Comparison of ENCODE assay signal across 8 cellular contexts in the genomic region with DNA sequence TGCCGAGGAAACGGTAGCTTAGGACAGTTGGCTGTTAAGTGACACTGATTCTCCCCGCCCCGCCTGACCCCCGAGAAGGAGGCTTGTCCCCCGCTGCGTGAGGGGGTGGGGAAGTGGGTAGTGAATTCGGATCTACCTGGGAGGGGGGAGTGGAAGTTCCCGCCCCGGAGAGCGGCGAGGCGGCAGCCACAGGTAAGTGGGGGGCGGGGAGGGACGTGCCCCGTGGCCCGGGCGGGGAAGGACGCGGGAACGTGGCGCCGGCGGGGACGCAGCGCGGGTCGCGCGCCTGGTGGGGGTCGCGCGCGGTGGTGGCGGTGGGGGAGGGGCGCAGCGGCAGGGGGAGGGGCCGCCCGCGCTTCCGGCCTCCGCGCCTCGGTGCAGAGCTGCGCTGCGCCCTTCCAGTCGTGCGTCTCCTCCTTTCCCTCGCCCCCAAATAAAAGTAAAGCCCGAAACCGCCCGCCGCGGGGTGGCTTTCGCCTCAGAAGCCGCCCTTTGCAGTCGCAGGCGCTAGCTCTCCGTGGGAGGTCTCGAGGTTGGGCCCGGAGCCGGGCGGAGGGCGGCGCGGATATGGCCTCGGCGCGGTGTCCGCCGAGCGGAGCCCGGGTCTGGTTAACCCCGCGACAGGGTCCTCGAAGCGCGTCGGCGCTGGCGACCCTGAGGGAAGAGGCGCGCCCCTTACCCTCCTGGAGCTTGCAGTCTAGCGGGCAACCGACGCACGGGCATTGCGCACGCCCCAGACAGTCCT. TPM values are rescaled to one million over a fixed set of nuclear protein-coding genes. Genes with fewer than 3 reads are reported as not detected.
DNase-seq lines count a peak whose midpoint lies in the region; ATAC-seq, FAIRE-seq and TF ChIP-seq lines count a peak whose summit lies in the region.

No MANE protein-coding gene starts in this region.

- 2% methylated on average over 36 of the region's 89 CpGs; no CpG with 5 or more reads in 1 of the 2 experiments for WGBS in H1 (ENCODE audit: extremely low coverage in 1 of 2, insufficient coverage in 1 of 2, insufficient read length in 1 of 2, insufficient replicate concordance in 2 of 2, low coverage in 1 of 2, low lambda C conversion rate in 2 of 2, missing lambda C conversion rate in 1 of 2), 2 experiments

- peaks cover 12% of the 10 kb centered on the region for H3K36me3 Mint-ChIP-seq in activated CD8-positive, alpha-beta T cell treated with anti-CD3 and anti-CD28 coated beads, Interleukin-2, amount 10 ng/mL, durations not matched to agents 7 days and 5 days (ENCODE audit: low read depth)

- peak overlapping the region; percentile 29 for H3K14ac ChIP-seq in H1 (ENCODE audit: insufficient read length)

- H3K4ac ChIP-seq in H1 (replicated peaks; ENCODE audit: insufficient read length, low read depth, low read length), result peak overlapping the region; percentile 94

- H2BK120ac ChIP-seq in H1 (replicated peaks; ENCODE audit: low read depth, low read length), result no peak overlapping the region

- no peaks in the 10 kb centered on the region for H3K27me3 Mint-ChIP-seq in activated CD8-positive, alpha-beta T cell treated with anti-CD3 and anti-CD28 coated beads, Interleukin-2, amount 10 ng/mL, durations not matched to agents 7 days and 5 days (ENCODE audit: low read depth)

- TF ChIP-seq EP300 in H1 (IDR thresholded peaks at IDR 0.05; ENCODE audit: borderline replicate concordance in 1 of 2, low read depth in 2 of 2, low read length in 2 of 2), result peak in 1 of 2 experiments; percentile 3; a peak in 1 of 3 replicates

- peak overlapping the region; percentile 96 for H4K5ac ChIP-seq in H1 (ENCODE audit: insufficient read length, low read depth, low read length)

- H3K36me3 ChIP-seq in H1 (ENCODE audit: control insufficient read depth in 2 of 4, insufficient read depth in 4 of 4, low read length in 3 of 4), result no peaks in the 10 kb centered on the region

- peak; percentile 48 to 86 for TF ChIP-seq POLR2A in H1 (IDR thresholded peaks at IDR 0.05; ENCODE audit: control extremely low read depth in 1 of 2, low read depth in 2 of 2, low read length in 2 of 2)

- H3K4me3 Mint-ChIP-seq in activated CD8-positive, alpha-beta T cell treated with anti-CD3 and anti-CD28 coated beads, Interleukin-2, amount 10 ng/mL, durations not matched to agents 7 days and 5 days, result peak overlapping the region; percentile 81

- H3K4me1 ChIP-seq in H1 (replicated peaks in 1 of 4; ENCODE audit: control insufficient read depth in 3 of 4, insufficient read depth in 4 of 4, low read length in 3 of 4), result peaks cover 0 to 7% (median 3%) of the 10 kb centered on the region in 4 experiments; a peak in 4 of 7 replicates

- POLR2A ChIA-PET in activated CD8-positive, alpha-beta T cell treated with anti-CD3 and anti-CD28 coated beads, Interleukin-2, amount 10 ng/mL, durations not matched to agents 7 days and 5 days (lab: Charles Lee), result interaction anchor here (0.6 to 2.8 kb wide), 27 partner anchors 9 to 1056 kb away, joined by 3 to 18 read pairs (median 4); partner anchors contain the start of genes CSRNP2, DAZAP2, LETMD1 and SLC11A2
- POLR2A ChIA-PET in H1 (lab: Charles Lee; ENCODE audit: partially characterized antibody), result interaction anchor here (0.6 to 2.6 kb wide), 18 partner anchors 10 to 1053 kb away, joined by 3 to 22 read pairs (median 4); partner anchors contain the start of genes CSRNP2, DIP2B, LARP4 and LIMA1

- peak; percentile 43 for ATAC-seq in HG02763 (IDR thresholded peaks at IDR 0.05; ENCODE audit: unreplicated experiment)
- ATAC-seq in activated CD8-positive, alpha-beta T cell treated with anti-CD3 and anti-CD28 coated beads, Interleukin-2, amount 10 ng/mL, durations not matched to agents 7 days and 5 days, result peak; percentile 66

- H4K20me1 ChIP-seq in H1 (replicated peaks in 1 of 2; ENCODE audit: control insufficient read depth in 1 of 2, insufficient read depth in 2 of 2, low read length in 2 of 2), result no peaks in the 10 kb centered on the region

- peak overlapping the region; percentile 72 to 82 for H3K4me2 ChIP-seq in H1 (ENCODE audit: insufficient read depth in 1 of 2, low read depth in 2 of 2, low read length in 2 of 2)

- peaks cover 5 to 54% of the 10 kb centered on the region in 2 experiments; a peak in 2 of 4 replicates for H3K79me2 ChIP-seq in H1 (ENCODE audit: control insufficient read depth in 1 of 2, insufficient read depth in 2 of 2, low read length in 2 of 2)

- no peak overlapping the region for H2BK15ac ChIP-seq in H1 (ENCODE audit: low read length)

- peaks cover 32% of the 10 kb centered on the region for H3K4me1 Mint-ChIP-seq in activated CD8-positive, alpha-beta T cell treated with anti-CD3 and anti-CD28 coated beads, Interleukin-2, amount 10 ng/mL, durations not matched to agents 7 days and 5 days (ENCODE audit: low read depth)

- H3K23me2 ChIP-seq in H1 (ENCODE audit: low read depth, low read length), result peaks cover 5% of the 10 kb centered on the region

- peak overlapping the region; percentile 95 for H4K91ac ChIP-seq in H1 (replicated peaks; ENCODE audit: insufficient read length, low read length)

- H2BK5ac ChIP-seq in H1 (ENCODE audit: low read depth, low read length), result peak overlapping the region; percentile 97

- H2AK5ac ChIP-seq in H1 (ENCODE audit: low read depth, low read length), result no peak overlapping the region

- no peak for FAIRE-seq in H1 (lab: Jason Lieb, UNC)

- H3K9ac ChIP-seq in H1 (replicated peaks in 1 of 4; ENCODE audit: extremely low read depth in 1 of 4, low read depth in 3 of 4, low read length in 3 of 4), result peak overlapping the region; percentile 83 to 91 (median 86)

- no peak for TF ChIP-seq CTCF in H1 (IDR thresholded peaks at IDR 0.05; ENCODE audit: control extremely low read depth in 1 of 3, insufficient read depth in 1 of 3, low read depth in 1 of 3, low read length in 3 of 3)

- H3K27ac Mint-ChIP-seq in activated CD8-positive, alpha-beta T cell treated with anti-CD3 and anti-CD28 coated beads, Interleukin-2, amount 10 ng/mL, durations not matched to agents 7 days and 5 days, result peak overlapping the region; percentile 89

- peak overlapping the region; percentile 90 for H4K8ac ChIP-seq in H1 (ENCODE audit: extremely low read depth, insufficient read depth, low read length)

- H3K9me3 ChIP-seq in H1 (ENCODE audit: insufficient read depth in 2 of 2, low read depth in 1 of 2, low read length in 1 of 2), result no peaks in the 10 kb centered on the region

- DNase-seq in NCI-H524 (lab: John Stamatoyannopoulos, UW) (peak; percentile 63 to 74), NCI-H524 treated with DMSO at 0.1 percent for 48 hours (lab: John Stamatoyannopoulos, UW) (no peak), NCI-H2171 (lab: John Stamatoyannopoulos, UW) (peak; percentile 90), H1 (ENCODE audit: low read depth in 1 of 2, low spot score in 2 of 2) (peak in 1 of 2 experiments; percentile 83), middle frontal gyrus (ENCODE audit: extremely low spot score, low spot score) (peak; percentile 6)
- peak; percentile 84 for DNase-seq in activated CD8-positive, alpha-beta T cell treated with anti-CD3 and anti-CD28 coated beads, Interleukin-2, amount 10 ng/mL, durations not matched to agents 7 days and 5 days
- peak; percentile 75 for DNase-seq in stimulated activated CD8-positive, alpha-beta memory T cell treated with anti-CD3 and anti-CD28 coated beads, Interleukin-4, amount 100 ng/mL, for 24 hours (ENCODE audit: low read depth)

- peak overlapping the region; percentile 90 for H3K18ac ChIP-seq in H1 (ENCODE audit: extremely low read depth, low read length)

- no peaks in the 10 kb centered on the region for H3K27me3 ChIP-seq in H1 (replicated peaks in 1 of 4; ENCODE audit: control insufficient read depth in 3 of 4, extremely low read depth in 1 of 4, insufficient read depth in 3 of 4, low read length in 3 of 4)

- H3K79me1 ChIP-seq in H1 (ENCODE audit: low read depth, low read length), result no peaks in the 10 kb centered on the region

- TF ChIP-seq RAD21 in H1 (IDR thresholded peaks at IDR 0.05 in 1 of 2, conservative IDR thresholded peaks at IDR 0.05 in 1 of 2; ENCODE audit: low read depth in 2 of 2, low read length in 2 of 2), result no peak

- no peak overlapping the region for H2BK20ac ChIP-seq in H1 (ENCODE audit: low read length)

- CTCF ChIA-PET in activated CD8-positive, alpha-beta T cell treated with anti-CD3 and anti-CD28 coated beads, Interleukin-2, amount 10 ng/mL, durations not matched to agents 7 days and 5 days (lab: Charles Lee), result interaction anchor here (0.8 to 3.0 kb wide), 28 partner anchors 10 to 577 kb away, joined by 3 to 67 read pairs (median 6); partner anchors contain the start of gene SLC11A2
- CTCF ChIA-PET in H1 (lab: Charles Lee; ENCODE audit: partially characterized antibody), result interaction anchor here (0.6 to 4.9 kb wide), 11 partner anchors 9 to 1517 kb away, joined by 3 to 34 read pairs (median 4); partner anchors contain the start of genes DIP2B and SLC11A2

- peak overlapping the region; percentile 64 to 94 (median 72) for H3K4me3 ChIP-seq in H1 (ENCODE audit: extremely low read depth in 1 of 4, insufficient read depth in 2 of 4, low read depth in 3 of 4, low read length in 4 of 4)

- H3K56ac ChIP-seq in H1 (replicated peaks; ENCODE audit: insufficient read length, low read depth, low read length), result peak overlapping the region; percentile 92

- H3K23ac ChIP-seq in H1 (ENCODE audit: insufficient read length), result no peak overlapping the region

- peak overlapping the region; percentile 85; the same call in 1 of the 2 replicates for H2AFZ ChIP-seq in H1 (ENCODE audit: low read length)

- no peaks in the 10 kb centered on the region for H3K9me3 Mint-ChIP-seq in activated CD8-positive, alpha-beta T cell treated with anti-CD3 and anti-CD28 coated beads, Interleukin-2, amount 10 ng/mL, durations not matched to agents 7 days and 5 days (ENCODE audit: insufficient read depth)

- peak overlapping the region; percentile 96 for H3K27ac ChIP-seq in H1 (ENCODE audit: low read depth, low read length)

- H2BK12ac ChIP-seq in H1 (ENCODE audit: low read depth, low read length), result no peak overlapping the region; the same call in 1 of the 2 replicates

TF ChIP-seq in H1, 55 proteins besides CTCF, POLR2A, EP300 and RAD21 (continues in another document):
- peak in 1 of 2 experiments; percentile 19; a peak in 2 of 4 replicates for TF ChIP-seq SIN3A (conservative IDR thresholded peaks at IDR 0.05 in 1 of 2, IDR thresholded peaks at IDR 0.05 in 1 of 2; ENCODE audit: low read depth in 1 of 2, low read length in 2 of 2)
- no peak for TF ChIP-seq EZH2 (IDR thresholded peaks at IDR 0.05; ENCODE audit: low read depth, low read length, severe bottlenecking)

RNA-seq across cellular contexts. Expression of gene ATF1, which starts 0.4 kb away (rescaled TPM):
- total RNA-seq in activated CD8-positive, alpha-beta T cell treated with anti-CD3 and anti-CD28 coated beads, Interleukin-2, amount 10 ng/mL, durations not matched to agents 7 days and 5 days, result 10 to 100 TPM; 35.4 to 36.7 TPM
- total RNA-seq in H1 (2021; fragmentation: NEBNext Ultra II Directional; extraction: Animal tissue kit (Norgen Biotek cat#: 25700)), result 41.6 and 41.8 TPM in 2 replicates
- 16.7 and 23.2 TPM in 2 replicates for polyA plus RNA-seq in H1 (2011; rRNA removed)
- 30.0 TPM for polyA plus RNA-seq in H1 (2011; cell fraction: cytosol; rRNA removed)
- polyA plus RNA-seq in H1 (2011; cell fraction: nucleus; rRNA removed), result 45.4 TPM
- 31.7 to 39.7 TPM (median 36.8 TPM) in 4 replicates for polyA plus RNA-seq in H1 (2012, experiment 1 of 2)
- 1.2 TPM for polyA plus RNA-seq in H1 (2012, experiment 2 of 2)
- 19.4 TPM for polyA plus RNA-seq in H1 (2013, experiment 1 of 2)
- 20.1 TPM for polyA plus RNA-seq in H1 (2013, experiment 2 of 2)
- polyA minus RNA-seq in H1 (2011; rRNA and poly(A)+ RNA removed), result 54.5 and 83.1 TPM in 2 replicates
- polyA minus RNA-seq in H1 (2011; cell fraction: cytosol; rRNA and poly(A)+ RNA removed), result 38.0 TPM
- 52.2 TPM for polyA minus RNA-seq in H1 (2011; cell fraction: nucleus; rRNA and poly(A)+ RNA removed)
